Comparison of ENCODE assay signal across 24 cellular contexts in genomic region chr2:152201466-152201830, GRCh38.
"Had no signal": no experiment of that assay in that cellular context is flagged by ENCODE, and none has a peak within 500 bp of the region (broad histone marks: within the 10 kb centered on the region; RNA-seq: fewer than 3 reads in every experiment).

No MANE protein-coding gene starts in this region.

- H3K4me3 ChIP-seq: neural progenitor cell, ovary, psoas muscle, tibial nerve, uterus had no signal

- H3K4me2 ChIP-seq: neural progenitor cell had no signal

- H3K4me1 Mint-ChIP-seq: activated naive CD4-positive, alpha-beta T cell treated with anti-CD3 and anti-CD28 coated beads, Interleukin-2, amount 10 ng/mL, durations not matched to agents 7 days and 5 days; immature natural killer cell; memory B cell had no signal

- ATAC-seq: naive thymus-derived CD4-positive, alpha-beta T cell; stimulated activated naive CD8-positive, alpha-beta T cell treated with anti-CD3 and anti-CD28 coated beads, Interleukin-15, Interleukin-2, amounts not matched to agents 100 U/mL and 50 U/mL, for 24 hours had no signal

- H3K27me3 ChIP-seq: neural progenitor cell, ovary, tibial nerve, uterus had no signal

- H3K27ac Mint-ChIP-seq: activated naive CD4-positive, alpha-beta T cell treated with anti-CD3 and anti-CD28 coated beads, Interleukin-2, amount 10 ng/mL, durations not matched to agents 7 days and 5 days; immature natural killer cell; memory B cell; neural progenitor cell had no signal

- H3K4me1 ChIP-seq: neural progenitor cell, psoas muscle, uterus had no signal

- H2AFZ ChIP-seq: neural progenitor cell had no signal

- H3K27me3 Mint-ChIP-seq: activated naive CD4-positive, alpha-beta T cell treated with anti-CD3 and anti-CD28 coated beads, Interleukin-2, amount 10 ng/mL, durations not matched to agents 7 days and 5 days had no signal

- H3K4me3 Mint-ChIP-seq: activated naive CD4-positive, alpha-beta T cell treated with anti-CD3 and anti-CD28 coated beads, Interleukin-2, amount 10 ng/mL, durations not matched to agents 7 days and 5 days; immature natural killer cell; memory B cell; naive thymus-derived CD4-positive, alpha-beta T cell; neural progenitor cell had no signal

- H3K9me3 ChIP-seq: esophagus squamous epithelium, ovary, psoas muscle, tibial nerve, uterus had no signal

- H3K27ac ChIP-seq: esophagus squamous epithelium, neural progenitor cell, ovary, psoas muscle, tibial nerve had no signal

- H3K36me3 ChIP-seq: esophagus squamous epithelium, neural progenitor cell, ovary, tibial nerve, uterus had no signal

- H3K36me3 Mint-ChIP-seq: activated naive CD4-positive, alpha-beta T cell treated with anti-CD3 and anti-CD28 coated beads, Interleukin-2, amount 10 ng/mL, durations not matched to agents 7 days and 5 days; immature natural killer cell; memory B cell; naive thymus-derived CD4-positive, alpha-beta T cell; neural progenitor cell had no signal

- H3K9me3 Mint-ChIP-seq: activated naive CD4-positive, alpha-beta T cell treated with anti-CD3 and anti-CD28 coated beads, Interleukin-2, amount 10 ng/mL, durations not matched to agents 7 days and 5 days; memory B cell had no signal

- DNase-seq: activated CD4-positive, alpha-beta T cell treated with anti-CD3 and anti-CD28 coated beads, Interleukin-2, amount 50 U/mL, for 1 hour; activated CD8-positive, alpha-beta memory T cell treated with anti-CD3 and anti-CD28 coated beads for 24 hours; activated CD8-positive, alpha-beta memory T cell treated with anti-CD3 and anti-CD28 coated beads, Interleukin-2, amount 50 U/mL, for 48 hours; activated effector memory CD4-positive, alpha-beta T cell treated with Interleukin-2 at 50 U/mL for 16 hours; activated naive CD4-positive, alpha-beta T cell treated with anti-CD3 and anti-CD28 coated beads, Interleukin-2, amount 10 ng/mL, durations not matched to agents 7 days and 5 days; activated T-cell treated with anti-CD3 and anti-CD28 coated beads, Interleukin-2, amount 50 U/mL, for 48 hours; aorta; cerebellar nuclear complex; cortex of kidney; effector CD4-positive, alpha-beta T cell; esophagus squamous epithelium; immature natural killer cell; left ventricle myocardium superior; naive thymus-derived CD4-positive, alpha-beta T cell; ovary; psoas muscle; right cardiac atrium; stimulated activated naive CD8-positive, alpha-beta T cell treated with anti-CD3 and anti-CD28 coated beads, Interleukin-15, Interleukin-2, amounts not matched to agents 100 U/mL and 50 U/mL, for 24 hours; substantia nigra; T-helper 9 cell; uterus had no signal
